Comparison of ENCODE assay signal across 30 cellular contexts in genomic region chr9:70948744-70949143, GRCh38.
"Had no signal": no experiment of that assay in that cellular context is flagged by ENCODE, and none has a peak within 500 bp of the region (broad histone marks: within the 10 kb centered on the region; RNA-seq: fewer than 3 reads in every experiment).

No MANE protein-coding gene starts in this region.

- DNase-seq: activated CD4-positive, alpha-beta memory T cell treated with anti-CD3 and anti-CD28 coated beads, Interleukin-2, amount 10 ng/mL, durations not matched to agents 7 days and 5 days; activated CD4-positive, alpha-beta T cell treated with anti-CD3 and anti-CD28 coated beads for 1 hour; activated CD4-positive, alpha-beta T cell treated with anti-CD3 and anti-CD28 coated beads for 4 hours; activated CD4-positive, alpha-beta T cell treated with anti-CD3 and anti-CD28 coated beads, Interleukin-2, amount 10 ng/mL, durations not matched to agents 7 days and 5 days; activated CD4-positive, alpha-beta T cell treated with anti-CD3 and anti-CD28 coated beads, Interleukin-2, amount 50 U/mL, for 4 hours; activated CD8-positive, alpha-beta memory T cell treated with anti-CD3 and anti-CD28 coated beads, Interleukin-2, amount 50 U/mL, for 48 hours; activated gamma-delta T cell; activated naive CD4-positive, alpha-beta T cell; activated naive CD4-positive, alpha-beta T cell treated with anti-CD3 and anti-CD28 coated beads, Interleukin-2, amount 10 ng/mL, durations not matched to agents 7 days and 5 days; activated naive CD8-positive, alpha-beta T cell treated with anti-CD3 and anti-CD28 coated beads, Interleukin-2, amount 10 ng/mL, durations not matched to agents 7 days and 5 days; activated T-cell treated with anti-CD3 and anti-CD28 coated beads for 4 hours; activated T-cell treated with anti-CD3 and anti-CD28 coated beads, Interleukin-2, amount 50 U/mL, for 24 hours; activated T-cell treated with anti-CD3 and anti-CD28 coated beads, Interleukin-2, amount 50 U/mL, for 72 hours; effector CD4-positive, alpha-beta T cell; effector memory CD8-positive, alpha-beta T cell; erythroblast; foreskin keratinocyte; gastrocnemius medialis; glutamatergic neuron; T-helper 2 cell had no signal

- FAIRE-seq: bronchial epithelial cell had no signal

- ATAC-seq: activated naive CD4-positive, alpha-beta T cell treated with anti-CD3 and anti-CD28 coated beads, Interleukin-2, amount 50 U/mL, for 72 hours; activated T-cell treated with anti-CD3 and anti-CD28 coated beads, Interleukin-2, amount 50 U/mL, for 72 hours; effector memory CD8-positive, alpha-beta T cell; gastrocnemius medialis; WTC11 had no signal

- H3K4me3 ChIP-seq: ascending aorta, coronary artery, esophagus muscularis mucosa, gastrocnemius medialis had no signal

- H3K4me3 Mint-ChIP-seq: activated CD4-positive, alpha-beta memory T cell treated with anti-CD3 and anti-CD28 coated beads, Interleukin-2, amount 10 ng/mL, durations not matched to agents 7 days and 5 days; activated CD4-positive, alpha-beta T cell treated with anti-CD3 and anti-CD28 coated beads, Interleukin-2, amount 10 ng/mL, durations not matched to agents 7 days and 5 days; activated naive CD4-positive, alpha-beta T cell treated with anti-CD3 and anti-CD28 coated beads, Interleukin-2, amount 10 ng/mL, durations not matched to agents 7 days and 5 days; activated naive CD8-positive, alpha-beta T cell treated with anti-CD3 and anti-CD28 coated beads, Interleukin-2, amount 10 ng/mL, durations not matched to agents 7 days and 5 days; activated T-cell treated with anti-CD3 and anti-CD28 coated beads, Interleukin-2, amount 50 U/mL, for 24 hours; activated T-cell treated with anti-CD3 and anti-CD28 coated beads, Interleukin-2, amount 50 U/mL, for 72 hours; brain; central memory CD8-positive, alpha-beta T cell; dendritic cell treated with granulocyte-macrophage colony-stimulating factor and Interleukin-4, amounts not matched to agents 40 ng/mL and 50 ng/mL, for 4 days; effector memory CD8-positive, alpha-beta T cell; WTC11 had no signal

- H3K36me3 Mint-ChIP-seq: activated naive CD4-positive, alpha-beta T cell treated with anti-CD3 and anti-CD28 coated beads, Interleukin-2, amount 10 ng/mL, durations not matched to agents 7 days and 5 days; activated naive CD4-positive, alpha-beta T cell treated with anti-CD3 and anti-CD28 coated beads, Interleukin-2, amount 50 U/mL, for 72 hours; activated naive CD8-positive, alpha-beta T cell treated with anti-CD3 and anti-CD28 coated beads, Interleukin-2, amount 10 ng/mL, durations not matched to agents 7 days and 5 days; brain; WTC11 had no signal

- H3K4me1 ChIP-seq: ascending aorta, esophagus muscularis mucosa, gastrocnemius medialis had no signal

- H3K9me3 Mint-ChIP-seq: activated CD4-positive, alpha-beta memory T cell treated with anti-CD3 and anti-CD28 coated beads, Interleukin-2, amount 10 ng/mL, durations not matched to agents 7 days and 5 days; activated CD4-positive, alpha-beta T cell treated with anti-CD3 and anti-CD28 coated beads, Interleukin-2, amount 10 ng/mL, durations not matched to agents 7 days and 5 days; activated naive CD4-positive, alpha-beta T cell treated with anti-CD3 and anti-CD28 coated beads, Interleukin-2, amount 10 ng/mL, durations not matched to agents 7 days and 5 days; activated naive CD4-positive, alpha-beta T cell treated with anti-CD3 and anti-CD28 coated beads, Interleukin-2, amount 50 U/mL, for 72 hours; activated naive CD8-positive, alpha-beta T cell treated with anti-CD3 and anti-CD28 coated beads, Interleukin-2, amount 10 ng/mL, durations not matched to agents 7 days and 5 days; activated T-cell treated with anti-CD3 and anti-CD28 coated beads, Interleukin-2, amount 50 U/mL, for 24 hours; activated T-cell treated with anti-CD3 and anti-CD28 coated beads, Interleukin-2, amount 50 U/mL, for 72 hours; brain; central memory CD8-positive, alpha-beta T cell; dendritic cell treated with granulocyte-macrophage colony-stimulating factor and Interleukin-4, amounts not matched to agents 40 ng/mL and 50 ng/mL, for 4 days; effector memory CD8-positive, alpha-beta T cell; WTC11 had no signal

- H3K9me3 ChIP-seq: ascending aorta, esophagus muscularis mucosa, gastrocnemius medialis had no signal

- H3K27ac ChIP-seq: ascending aorta, coronary artery, esophagus muscularis mucosa, foreskin keratinocyte, gastrocnemius medialis, VCaP had no signal

- H3K4me1 Mint-ChIP-seq: activated CD4-positive, alpha-beta memory T cell treated with anti-CD3 and anti-CD28 coated beads, Interleukin-2, amount 10 ng/mL, durations not matched to agents 7 days and 5 days; activated CD4-positive, alpha-beta T cell treated with anti-CD3 and anti-CD28 coated beads, Interleukin-2, amount 10 ng/mL, durations not matched to agents 7 days and 5 days; activated naive CD4-positive, alpha-beta T cell treated with anti-CD3 and anti-CD28 coated beads, Interleukin-2, amount 10 ng/mL, durations not matched to agents 7 days and 5 days; activated naive CD8-positive, alpha-beta T cell treated with anti-CD3 and anti-CD28 coated beads, Interleukin-2, amount 10 ng/mL, durations not matched to agents 7 days and 5 days; central memory CD8-positive, alpha-beta T cell had no signal

- H3K27me3 Mint-ChIP-seq: activated CD4-positive, alpha-beta memory T cell treated with anti-CD3 and anti-CD28 coated beads, Interleukin-2, amount 10 ng/mL, durations not matched to agents 7 days and 5 days; activated CD4-positive, alpha-beta T cell treated with anti-CD3 and anti-CD28 coated beads, Interleukin-2, amount 10 ng/mL, durations not matched to agents 7 days and 5 days; activated naive CD4-positive, alpha-beta T cell treated with anti-CD3 and anti-CD28 coated beads, Interleukin-2, amount 10 ng/mL, durations not matched to agents 7 days and 5 days; brain; dendritic cell treated with granulocyte-macrophage colony-stimulating factor and Interleukin-4, amounts not matched to agents 40 ng/mL and 50 ng/mL, for 4 days had no signal

- H3K27ac Mint-ChIP-seq: activated CD4-positive, alpha-beta memory T cell treated with anti-CD3 and anti-CD28 coated beads, Interleukin-2, amount 10 ng/mL, durations not matched to agents 7 days and 5 days; activated CD4-positive, alpha-beta T cell treated with anti-CD3 and anti-CD28 coated beads, Interleukin-2, amount 10 ng/mL, durations not matched to agents 7 days and 5 days; activated naive CD4-positive, alpha-beta T cell treated with anti-CD3 and anti-CD28 coated beads, Interleukin-2, amount 10 ng/mL, durations not matched to agents 7 days and 5 days; activated naive CD4-positive, alpha-beta T cell treated with anti-CD3 and anti-CD28 coated beads, Interleukin-2, amount 50 U/mL, for 72 hours; activated naive CD8-positive, alpha-beta T cell treated with anti-CD3 and anti-CD28 coated beads, Interleukin-2, amount 10 ng/mL, durations not matched to agents 7 days and 5 days; activated T-cell treated with anti-CD3 and anti-CD28 coated beads, Interleukin-2, amount 50 U/mL, for 24 hours; activated T-cell treated with anti-CD3 and anti-CD28 coated beads, Interleukin-2, amount 50 U/mL, for 72 hours; brain; dendritic cell treated with granulocyte-macrophage colony-stimulating factor and Interleukin-4, amounts not matched to agents 40 ng/mL and 50 ng/mL, for 4 days; effector memory CD8-positive, alpha-beta T cell; WTC11 had no signal
